1 cellular context compared by ENCODE assay signal in the genomic region with DNA sequence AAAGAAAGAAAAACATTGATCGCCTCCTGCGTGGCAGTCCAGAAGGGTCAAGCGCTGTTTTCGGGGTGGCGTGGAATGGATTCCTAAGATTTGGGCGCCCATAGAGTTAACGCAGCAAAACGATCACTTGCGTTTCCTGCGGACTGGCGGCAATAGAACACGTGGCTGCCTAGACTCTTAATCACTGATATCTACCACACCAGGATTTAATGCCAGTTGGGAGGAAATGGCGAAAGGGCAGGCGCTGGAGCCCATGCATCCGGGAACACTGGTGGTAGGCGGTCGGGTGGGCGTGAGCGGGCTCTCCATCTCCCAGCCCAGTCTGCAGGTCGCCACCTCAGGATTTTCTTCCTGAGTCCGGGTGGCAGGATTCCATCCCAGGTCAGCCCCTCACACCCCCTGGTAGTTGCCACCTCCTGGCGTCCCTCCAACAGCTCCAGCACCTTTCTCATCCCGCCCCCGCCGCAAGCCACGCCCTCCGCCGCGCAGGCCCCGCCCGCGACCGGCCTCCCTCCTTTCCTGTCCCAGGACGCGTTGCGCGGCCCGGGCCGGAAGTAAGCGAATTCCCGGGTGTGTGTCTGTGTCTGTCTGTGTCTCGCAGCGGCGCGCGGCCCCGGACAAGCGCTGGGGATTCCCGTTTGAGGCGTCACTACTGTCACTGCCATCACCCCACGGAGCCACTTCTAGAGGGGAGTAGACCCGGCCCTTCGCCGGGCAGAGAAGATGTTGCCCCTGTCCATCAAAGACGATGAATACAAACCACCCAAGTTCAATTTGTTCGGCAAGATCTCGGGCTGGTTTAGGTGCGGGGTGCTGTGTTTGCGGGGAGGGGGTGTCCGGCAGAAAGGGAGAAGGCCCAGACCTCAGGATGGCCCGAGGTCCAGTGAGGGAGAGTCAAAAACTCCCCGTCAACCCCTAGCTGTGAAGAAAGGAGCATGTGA.
TF ChIP-seq lines count a peak whose summit lies in the region.

A gene with protein sequence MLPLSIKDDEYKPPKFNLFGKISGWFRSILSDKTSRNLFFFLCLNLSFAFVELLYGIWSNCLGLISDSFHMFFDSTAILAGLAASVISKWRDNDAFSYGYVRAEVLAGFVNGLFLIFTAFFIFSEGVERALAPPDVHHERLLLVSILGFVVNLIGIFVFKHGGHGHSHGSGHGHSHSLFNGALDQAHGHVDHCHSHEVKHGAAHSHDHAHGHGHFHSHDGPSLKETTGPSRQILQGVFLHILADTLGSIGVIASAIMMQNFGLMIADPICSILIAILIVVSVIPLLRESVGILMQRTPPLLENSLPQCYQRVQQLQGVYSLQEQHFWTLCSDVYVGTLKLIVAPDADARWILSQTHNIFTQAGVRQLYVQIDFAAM (plus strand): TSS at position 551 of the 941 bp plus-strand sequence. CDS start 173 bp downstream, at position 724.

TF ChIP-seq in K562, 482 proteins besides CTCF, POLR2A, EP300 and RAD21 (continued from another document and continues in another):
- TF ChIP-seq GATAD2A (IDR thresholded peaks at IDR 0.05) (no peak), TEAD4 (IDR thresholded peaks at IDR 0.05; ENCODE audit: low read length) (0 out of 2 replicates have a peak, but pooled peaks have one; percentile 6), TEAD4 (CRISPR knock-in tag; IDR thresholded peaks at IDR 0.05; ENCODE audit: borderline replicate concordance) (no peak), POLR2B (IDR thresholded peaks at IDR 0.05; ENCODE audit: low read depth, partially characterized antibody) (peak; percentile 69), ZNF766 (CRISPR knock-in tag; conservative IDR thresholded peaks at IDR 0.05) (0 out of 2 replicates have a peak, but pooled peaks have one; percentile 9), MTF1 (CRISPR knock-in tag; IDR thresholded peaks at IDR 0.05; ENCODE audit: borderline replicate concordance) (no peak), SRSF1 (IDR thresholded peaks at IDR 0.05; ENCODE audit: low read depth, low read length) (no peak), TRIM24 (IDR thresholded peaks at IDR 0.05) (no peak), ZNF143 (CRISPR knock-in tag; IDR thresholded peaks at IDR 0.05) (peak; percentile 65), ZBTB7A (IDR thresholded peaks at IDR 0.05; ENCODE audit: borderline replicate concordance, control insufficient read depth, low read depth, low read length) (peak; percentile 0; the same call in 1 of the 2 replicates), JUND (IDR thresholded peaks at IDR 0.05; ENCODE audit: borderline replicate concordance, low read depth, low read length) (peak; percentile 34; the same call in 1 of the 2 replicates), JUND (tag; IDR thresholded peaks at IDR 0.05; ENCODE audit: borderline replicate concordance, low read depth, low read length) (no peak; the same call in 2 of the 3 replicates), ZNF445 (CRISPR knock-in tag; IDR thresholded peaks at IDR 0.05; ENCODE audit: low read depth) (no peak), SAP30 (IDR thresholded peaks at IDR 0.05; ENCODE audit: borderline replicate concordance, insufficient read depth, low read depth, low read length, poor library complexity, severe bottlenecking) (peak; percentile 55), TOE1 (IDR thresholded peaks at IDR 0.05; ENCODE audit: borderline replicate concordance) (no peak), TOE1 (CRISPR knock-in tag; IDR thresholded peaks at IDR 0.05; ENCODE audit: borderline replicate concordance, low read depth) (no peak), ZNF780A (CRISPR knock-in tag; IDR thresholded peaks at IDR 0.05) (no peak), CSDE1 (IDR thresholded peaks at IDR 0.05) (no peak), FOSL1 (tag; conservative IDR thresholded peaks at IDR 0.05) (no peak), CHD4 (IDR thresholded peaks at IDR 0.05; ENCODE audit: insufficient read depth, insufficient replicate concordance, low read depth, low read length, poor library complexity, severe bottlenecking) (no peak), ILK (tag; IDR thresholded peaks at IDR 0.05; ENCODE audit: borderline replicate concordance, low read depth) (no peak), SP1 (CRISPR knock-in tag; IDR thresholded peaks at IDR 0.05) (peak; percentile 4; the same call in 1 of the 2 replicates), ILF3 (IDR thresholded peaks at IDR 0.05; ENCODE audit: borderline replicate concordance) (no peak), ZNF589 (CRISPR knock-in tag; IDR thresholded peaks at IDR 0.05; ENCODE audit: low read depth) (no peak), SOX6 (IDR thresholded peaks at IDR 0.05) (peak; percentile 23; the same call in 1 of the 2 replicates), XRCC4 (IDR thresholded peaks at IDR 0.05; ENCODE audit: extremely low read depth, insufficient read depth, insufficient read length) (no peak), ETV5 (CRISPR knock-in tag; IDR thresholded peaks at IDR 0.05; ENCODE audit: low read depth) (peak; percentile 90), NR1H2 (CRISPR knock-in tag; IDR thresholded peaks at IDR 0.05) (no peak), KLF1 (tag; IDR thresholded peaks at IDR 0.05) (no peak), BRF1 (IDR thresholded peaks at IDR 0.05; ENCODE audit: borderline replicate concordance, extremely low read depth, insufficient read length) (no peak)
- TF ChIP-seq, protein P1, sequence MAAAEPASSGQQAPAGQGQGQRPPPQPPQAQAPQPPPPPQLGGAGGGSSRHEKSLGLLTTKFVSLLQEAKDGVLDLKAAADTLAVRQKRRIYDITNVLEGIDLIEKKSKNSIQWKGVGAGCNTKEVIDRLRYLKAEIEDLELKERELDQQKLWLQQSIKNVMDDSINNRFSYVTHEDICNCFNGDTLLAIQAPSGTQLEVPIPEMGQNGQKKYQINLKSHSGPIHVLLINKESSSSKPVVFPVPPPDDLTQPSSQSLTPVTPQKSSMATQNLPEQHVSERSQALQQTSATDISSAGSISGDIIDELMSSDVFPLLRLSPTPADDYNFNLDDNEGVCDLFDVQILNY (CRISPR knock-in tag; IDR thresholded peaks at IDR 0.05): 0 out of 2 replicates have a peak, but pooled peaks have one; percentile 57
- TF ChIP-seq, protein P2, sequence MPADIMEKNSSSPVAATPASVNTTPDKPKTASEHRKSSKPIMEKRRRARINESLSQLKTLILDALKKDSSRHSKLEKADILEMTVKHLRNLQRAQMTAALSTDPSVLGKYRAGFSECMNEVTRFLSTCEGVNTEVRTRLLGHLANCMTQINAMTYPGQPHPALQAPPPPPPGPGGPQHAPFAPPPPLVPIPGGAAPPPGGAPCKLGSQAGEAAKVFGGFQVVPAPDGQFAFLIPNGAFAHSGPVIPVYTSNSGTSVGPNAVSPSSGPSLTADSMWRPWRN (IDR thresholded peaks at IDR 0.05; ENCODE audit: low read depth): no peak
- TF ChIP-seq, protein P3, sequence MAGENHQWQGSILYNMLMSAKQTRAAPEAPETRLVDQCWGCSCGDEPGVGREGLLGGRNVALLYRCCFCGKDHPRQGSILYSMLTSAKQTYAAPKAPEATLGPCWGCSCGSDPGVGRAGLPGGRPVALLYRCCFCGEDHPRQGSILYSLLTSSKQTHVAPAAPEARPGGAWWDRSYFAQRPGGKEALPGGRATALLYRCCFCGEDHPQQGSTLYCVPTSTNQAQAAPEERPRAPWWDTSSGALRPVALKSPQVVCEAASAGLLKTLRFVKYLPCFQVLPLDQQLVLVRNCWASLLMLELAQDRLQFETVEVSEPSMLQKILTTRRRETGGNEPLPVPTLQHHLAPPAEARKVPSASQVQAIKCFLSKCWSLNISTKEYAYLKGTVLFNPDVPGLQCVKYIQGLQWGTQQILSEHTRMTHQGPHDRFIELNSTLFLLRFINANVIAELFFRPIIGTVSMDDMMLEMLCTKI (IDR thresholded peaks at IDR 0.05; ENCODE audit: partially characterized antibody): no peak
- TF ChIP-seq, protein P4, sequence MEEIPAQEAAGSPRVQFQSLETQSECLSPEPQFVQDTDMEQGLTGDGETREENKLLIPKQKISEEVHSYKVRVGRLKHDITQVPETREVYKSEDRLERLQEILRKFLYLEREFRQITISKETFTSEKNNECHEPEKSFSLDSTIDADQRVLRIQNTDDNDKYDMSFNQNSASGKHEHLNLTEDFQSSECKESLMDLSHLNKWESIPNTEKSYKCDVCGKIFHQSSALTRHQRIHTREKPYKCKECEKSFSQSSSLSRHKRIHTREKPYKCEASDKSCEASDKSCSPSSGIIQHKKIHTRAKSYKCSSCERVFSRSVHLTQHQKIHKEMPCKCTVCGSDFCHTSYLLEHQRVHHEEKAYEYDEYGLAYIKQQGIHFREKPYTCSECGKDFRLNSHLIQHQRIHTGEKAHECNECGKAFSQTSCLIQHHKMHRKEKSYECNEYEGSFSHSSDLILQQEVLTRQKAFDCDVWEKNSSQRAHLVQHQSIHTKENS (CRISPR knock-in tag; IDR thresholded peaks at IDR 0.05): no peak
- TF ChIP-seq, protein P5, sequence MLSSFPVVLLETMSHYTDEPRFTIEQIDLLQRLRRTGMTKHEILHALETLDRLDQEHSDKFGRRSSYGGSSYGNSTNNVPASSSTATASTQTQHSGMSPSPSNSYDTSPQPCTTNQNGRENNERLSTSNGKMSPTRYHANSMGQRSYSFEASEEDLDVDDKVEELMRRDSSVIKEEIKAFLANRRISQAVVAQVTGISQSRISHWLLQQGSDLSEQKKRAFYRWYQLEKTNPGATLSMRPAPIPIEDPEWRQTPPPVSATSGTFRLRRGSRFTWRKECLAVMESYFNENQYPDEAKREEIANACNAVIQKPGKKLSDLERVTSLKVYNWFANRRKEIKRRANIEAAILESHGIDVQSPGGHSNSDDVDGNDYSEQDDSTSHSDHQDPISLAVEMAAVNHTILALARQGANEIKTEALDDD (IDR thresholded peaks at IDR 0.05): no peak
- TF ChIP-seq, protein P6, sequence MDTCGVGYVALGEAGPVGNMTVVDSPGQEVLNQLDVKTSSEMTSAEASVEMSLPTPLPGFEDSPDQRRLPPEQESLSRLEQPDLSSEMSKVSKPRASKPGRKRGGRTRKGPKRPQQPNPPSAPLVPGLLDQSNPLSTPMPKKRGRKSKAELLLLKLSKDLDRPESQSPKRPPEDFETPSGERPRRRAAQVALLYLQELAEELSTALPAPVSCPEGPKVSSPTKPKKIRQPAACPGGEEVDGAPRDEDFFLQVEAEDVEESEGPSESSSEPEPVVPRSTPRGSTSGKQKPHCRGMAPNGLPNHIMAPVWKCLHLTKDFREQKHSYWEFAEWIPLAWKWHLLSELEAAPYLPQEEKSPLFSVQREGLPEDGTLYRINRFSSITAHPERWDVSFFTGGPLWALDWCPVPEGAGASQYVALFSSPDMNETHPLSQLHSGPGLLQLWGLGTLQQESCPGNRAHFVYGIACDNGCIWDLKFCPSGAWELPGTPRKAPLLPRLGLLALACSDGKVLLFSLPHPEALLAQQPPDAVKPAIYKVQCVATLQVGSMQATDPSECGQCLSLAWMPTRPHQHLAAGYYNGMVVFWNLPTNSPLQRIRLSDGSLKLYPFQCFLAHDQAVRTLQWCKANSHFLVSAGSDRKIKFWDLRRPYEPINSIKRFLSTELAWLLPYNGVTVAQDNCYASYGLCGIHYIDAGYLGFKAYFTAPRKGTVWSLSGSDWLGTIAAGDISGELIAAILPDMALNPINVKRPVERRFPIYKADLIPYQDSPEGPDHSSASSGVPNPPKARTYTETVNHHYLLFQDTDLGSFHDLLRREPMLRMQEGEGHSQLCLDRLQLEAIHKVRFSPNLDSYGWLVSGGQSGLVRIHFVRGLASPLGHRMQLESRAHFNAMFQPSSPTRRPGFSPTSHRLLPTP (IDR thresholded peaks at IDR 0.05; ENCODE audit: borderline replicate concordance, extremely low read depth, insufficient read length): no peak
- TF ChIP-seq, protein P7, sequence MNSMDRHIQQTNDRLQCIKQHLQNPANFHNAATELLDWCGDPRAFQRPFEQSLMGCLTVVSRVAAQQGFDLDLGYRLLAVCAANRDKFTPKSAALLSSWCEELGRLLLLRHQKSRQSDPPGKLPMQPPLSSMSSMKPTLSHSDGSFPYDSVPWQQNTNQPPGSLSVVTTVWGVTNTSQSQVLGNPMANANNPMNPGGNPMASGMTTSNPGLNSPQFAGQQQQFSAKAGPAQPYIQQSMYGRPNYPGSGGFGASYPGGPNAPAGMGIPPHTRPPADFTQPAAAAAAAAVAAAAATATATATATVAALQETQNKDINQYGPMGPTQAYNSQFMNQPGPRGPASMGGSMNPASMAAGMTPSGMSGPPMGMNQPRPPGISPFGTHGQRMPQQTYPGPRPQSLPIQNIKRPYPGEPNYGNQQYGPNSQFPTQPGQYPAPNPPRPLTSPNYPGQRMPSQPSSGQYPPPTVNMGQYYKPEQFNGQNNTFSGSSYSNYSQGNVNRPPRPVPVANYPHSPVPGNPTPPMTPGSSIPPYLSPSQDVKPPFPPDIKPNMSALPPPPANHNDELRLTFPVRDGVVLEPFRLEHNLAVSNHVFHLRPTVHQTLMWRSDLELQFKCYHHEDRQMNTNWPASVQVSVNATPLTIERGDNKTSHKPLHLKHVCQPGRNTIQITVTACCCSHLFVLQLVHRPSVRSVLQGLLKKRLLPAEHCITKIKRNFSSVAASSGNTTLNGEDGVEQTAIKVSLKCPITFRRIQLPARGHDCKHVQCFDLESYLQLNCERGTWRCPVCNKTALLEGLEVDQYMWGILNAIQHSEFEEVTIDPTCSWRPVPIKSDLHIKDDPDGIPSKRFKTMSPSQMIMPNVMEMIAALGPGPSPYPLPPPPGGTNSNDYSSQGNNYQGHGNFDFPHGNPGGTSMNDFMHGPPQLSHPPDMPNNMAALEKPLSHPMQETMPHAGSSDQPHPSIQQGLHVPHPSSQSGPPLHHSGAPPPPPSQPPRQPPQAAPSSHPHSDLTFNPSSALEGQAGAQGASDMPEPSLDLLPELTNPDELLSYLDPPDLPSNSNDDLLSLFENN (IDR thresholded peaks at IDR 0.05; ENCODE audit: low read depth in 2 of 2, low read length in 2 of 2): no peak
- TF ChIP-seq, protein P8, sequence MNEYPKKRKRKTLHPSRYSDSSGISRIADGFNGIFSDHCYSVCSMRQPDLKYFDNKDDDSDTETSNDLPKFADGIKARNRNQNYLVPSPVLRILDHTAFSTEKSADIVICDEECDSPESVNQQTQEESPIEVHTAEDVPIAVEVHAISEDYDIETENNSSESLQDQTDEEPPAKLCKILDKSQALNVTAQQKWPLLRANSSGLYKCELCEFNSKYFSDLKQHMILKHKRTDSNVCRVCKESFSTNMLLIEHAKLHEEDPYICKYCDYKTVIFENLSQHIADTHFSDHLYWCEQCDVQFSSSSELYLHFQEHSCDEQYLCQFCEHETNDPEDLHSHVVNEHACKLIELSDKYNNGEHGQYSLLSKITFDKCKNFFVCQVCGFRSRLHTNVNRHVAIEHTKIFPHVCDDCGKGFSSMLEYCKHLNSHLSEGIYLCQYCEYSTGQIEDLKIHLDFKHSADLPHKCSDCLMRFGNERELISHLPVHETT (CRISPR knock-in tag; conservative IDR thresholded peaks at IDR 0.05 in 1 of 2, IDR thresholded peaks at IDR 0.05 in 1 of 2): peak in 1 of 2 experiments; percentile 14; a peak in 1 of 4 replicates
- TF ChIP-seq, protein P9, sequence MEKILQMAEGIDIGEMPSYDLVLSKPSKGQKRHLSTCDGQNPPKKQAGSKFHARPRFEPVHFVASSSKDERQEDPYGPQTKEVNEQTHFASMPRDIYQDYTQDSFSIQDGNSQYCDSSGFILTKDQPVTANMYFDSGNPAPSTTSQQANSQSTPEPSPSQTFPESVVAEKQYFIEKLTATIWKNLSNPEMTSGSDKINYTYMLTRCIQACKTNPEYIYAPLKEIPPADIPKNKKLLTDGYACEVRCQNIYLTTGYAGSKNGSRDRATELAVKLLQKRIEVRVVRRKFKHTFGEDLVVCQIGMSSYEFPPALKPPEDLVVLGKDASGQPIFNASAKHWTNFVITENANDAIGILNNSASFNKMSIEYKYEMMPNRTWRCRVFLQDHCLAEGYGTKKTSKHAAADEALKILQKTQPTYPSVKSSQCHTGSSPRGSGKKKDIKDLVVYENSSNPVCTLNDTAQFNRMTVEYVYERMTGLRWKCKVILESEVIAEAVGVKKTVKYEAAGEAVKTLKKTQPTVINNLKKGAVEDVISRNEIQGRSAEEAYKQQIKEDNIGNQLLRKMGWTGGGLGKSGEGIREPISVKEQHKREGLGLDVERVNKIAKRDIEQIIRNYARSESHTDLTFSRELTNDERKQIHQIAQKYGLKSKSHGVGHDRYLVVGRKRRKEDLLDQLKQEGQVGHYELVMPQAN (IDR thresholded peaks at IDR 0.05; ENCODE audit: borderline replicate concordance): peak; percentile 74; the same call in 1 of the 2 replicates
